Comparison of ENCODE assay signal across 10 cellular contexts in genomic region chr9:96382839-96383164, GRCh38. TPM values are rescaled to one million over a fixed set of nuclear protein-coding genes. Genes with fewer than 3 reads are reported as not detected.
DNase-seq lines count a peak whose midpoint lies in the region; ATAC-seq and TF ChIP-seq lines count a peak whose summit lies in the region.
"Had no signal": no experiment of that assay in that cellular context is flagged by ENCODE, and none has a peak within 500 bp of the region (broad histone marks: within the 10 kb centered on the region; RNA-seq: fewer than 3 reads in every experiment).

No MANE protein-coding gene starts in this region.

- H3K4me1 ChIP-seq in esophagus squamous epithelium (peaks cover 11 to 29% (median 14%) of the 10 kb centered on the region in 3 donors), neutrophil (ENCODE audit: control insufficient read depth in 1 of 2, insufficient read depth in 1 of 2, low read depth in 1 of 2, low read length in 1 of 2) (peaks cover 8 to 14% of the 10 kb centered on the region in 2 experiments)

- H3K27ac ChIP-seq in RWPE1 (peak overlapping the region; percentile 78), esophagus squamous epithelium (peak overlapping the region; percentile 83 to 94 (median 92)), neutrophil (no peak overlapping the region)

- CTCF ChIA-PET in BJ (lab: Yijun Ruan, JAX) (interaction anchor here (0.7 to 1.4 kb wide), 3 partner anchors 24 to 55 kb away, joined by 3 read pairs; no protein-coding TSS in a partner anchor), RWPE1 (lab: Yijun Ruan, JAX) (interaction anchor here (0.7 kb wide), 1 partner anchor 27 kb away, joined by 3 read pairs; no protein-coding TSS in a partner anchor)

- H3K9me3 ChIP-seq in esophagus squamous epithelium: no peaks in the 10 kb centered on the region
- no peaks in the 10 kb centered on the region for H3K9me3 ChIP-seq in neutrophil

- WGBS in esophagus squamous epithelium, 2 donors: 20 to 24% methylated on average over 7 of the region's 7 CpGs

- DNase-seq in BJ (ENCODE audit: low read depth) (no peak), RWPE1 (ENCODE audit: low spot score) (no peak), esophagus squamous epithelium (lab: John Stamatoyannopoulos, UW) (no peak), activated gamma-delta T cell treated with Interleukin-2 at 50 U/mL for 16 hours (no peak)
- DNase-seq in activated CD4-positive, CD25-positive, alpha-beta regulatory T cell treated with anti-CD3 and anti-CD28 coated beads, Interleukin-2, amount 50 U/mL, for 72 hours: no peak
- DNase-seq: effector CD8-positive, alpha-beta T cell; NCI-H1694 treated with DMSO at 0.1 percent for 48 hours had no signal

- POLR2A ChIA-PET in BJ (lab: Charles Lee) (no interaction called here), RWPE1 (lab: Yijun Ruan, JAX; ENCODE audit: low non-redundant PET) (interaction anchor here (0.7 kb wide), 2 partner anchors 16 to 29 kb away, joined by 4 read pairs; no protein-coding TSS in a partner anchor)

- TF ChIP-seq POLR2A in esophagus squamous epithelium (IDR thresholded peaks at IDR 0.05): no peak

- ATAC-seq in HG03469 (IDR thresholded peaks at IDR 0.05; ENCODE audit: unreplicated experiment): no peak
- ATAC-seq in HG02763 (IDR thresholded peaks at IDR 0.05; ENCODE audit: unreplicated experiment): no peak

- H3K4me3 ChIP-seq in BJ (ENCODE audit: low read depth, low read length) (peak overlapping the region; percentile 65), esophagus squamous epithelium (peak overlapping the region; percentile 73 to 97 (median 83)), neutrophil (ENCODE audit: low read depth in 1 of 2, low read length in 1 of 2) (peak overlapping the region; percentile 59 to 67)

- no peaks in the 10 kb centered on the region for H3K27me3 ChIP-seq in BJ (ENCODE audit: control insufficient read depth, insufficient read depth, low read length)
- H3K27me3 ChIP-seq in esophagus squamous epithelium: no peaks in the 10 kb centered on the region
- no peaks in the 10 kb centered on the region for H3K27me3 ChIP-seq in neutrophil

- TF ChIP-seq CTCF in BJ (IDR thresholded peaks at IDR 0.05; ENCODE audit: insufficient read depth, low read depth, low read length): no peak
- TF ChIP-seq CTCF in RWPE1 (conservative IDR thresholded peaks at IDR 0.05; ENCODE audit: low read depth): no peak
- no peak for TF ChIP-seq CTCF in esophagus squamous epithelium (IDR thresholded peaks at IDR 0.05)
- TF ChIP-seq CTCF in neutrophil (IDR thresholded peaks at IDR 0.05): no peak

- H3K36me3 ChIP-seq in BJ (ENCODE audit: control insufficient read depth, insufficient read depth, low read length) (0 out of 2 replicates have a peak, but pooled peaks cover 2% of the 10 kb centered on the region), esophagus squamous epithelium (peaks cover 0 to under 1% (median 0%) of the 10 kb centered on the region in 3 donors), neutrophil (no peaks in the 10 kb centered on the region)

- intact Hi-C loops in esophagus squamous epithelium (cut with DNase I): no loop called here

RNA-seq across cellular contexts. Expression of gene SLC35D2, which starts 0.7 kb away (rescaled TPM):
- 11.3 and 20.4 TPM in 2 replicates for polyA plus RNA-seq in BJ (2011; rRNA removed)
- polyA minus RNA-seq in BJ (2011; rRNA and poly(A)+ RNA removed): 7.4 and 9.9 TPM in 2 replicates
- total RNA-seq in esophagus squamous epithelium: 10 to 100 TPM; 10.3 to 28.5 (median 16.4) TPM

RNA-seq across cellular contexts. Expression of gene ZNF367, which starts 35.4 kb away (rescaled TPM):
- polyA plus RNA-seq in BJ (2011; rRNA removed): 0.97 and 1.8 TPM in 2 replicates
- polyA minus RNA-seq in BJ (2011; rRNA and poly(A)+ RNA removed): 1.1 and 1.3 TPM in 2 replicates
- 1 to 10 TPM; 2.2 to 7.1 (median 4.6) TPM for total RNA-seq in esophagus squamous epithelium
